In genomic region chr11:10808553-10809372, GRCh38 we compare ENCODE assay signal across 8 cellular contexts. TPM values are rescaled to one million over a fixed set of nuclear protein-coding genes. Genes with fewer than 3 reads are reported as not detected.
DNase-seq lines count a peak whose midpoint lies in the region; ATAC-seq, FAIRE-seq and TF ChIP-seq lines count a peak whose summit lies in the region.

Gene EIF4G2, minus strand, starts transcription at chr11:10808926.

- peak within 1 kb of the TSS; percentile 87 for H3K27ac ChIP-seq in OCI-LY7 (ENCODE audit: low read depth, low read length, poor library complexity, severe bottlenecking)
- H3K27ac ChIP-seq in endothelial cell of umbilical vein (ENCODE audit: insufficient read depth, low read depth, low read length), result peak within 1 kb of the TSS; percentile 97

- H3K4me1 ChIP-seq in OCI-LY7 (ENCODE audit: insufficient read depth, low read length, poor library complexity, severe bottlenecking), result peaks cover 40% of the 10 kb centered on the region
- peaks cover 39% of the 10 kb centered on the region for H3K4me1 ChIP-seq in endothelial cell of umbilical vein (ENCODE audit: control insufficient read depth, extremely low read depth, insufficient read depth, low read length)

- H3K9me2 ChIP-seq in OCI-LY7 (ENCODE audit: insufficient read depth, low read length), result no peaks in the 10 kb centered on the region

- H3K9ac ChIP-seq in endothelial cell of umbilical vein (replicated peaks; ENCODE audit: extremely low read depth, insufficient read depth, low read length), result peak within 1 kb of the TSS; percentile 100

- DNase-seq in D721Med (ENCODE audit: insufficient read length, low spot score), result peak; percentile 82
- DNase-seq in HuH-7.5 (ENCODE audit: low spot score), result peak; percentile 89
- DNase-seq in OCI-LY7 (ENCODE audit: low spot score), result peak; percentile 98
- DNase-seq in activated T-cell treated with anti-CD3 and anti-CD28 coated beads for 1 hour (ENCODE audit: low read depth), result peak; percentile 95
- DNase-seq in endothelial cell of umbilical vein (ENCODE audit: low read depth, low spot score), result peak; percentile 99
- DNase-seq in middle frontal gyrus (ENCODE audit: extremely low spot score, low spot score), result peak; percentile 98
- DNase-seq in stimulated activated CD8-positive, alpha-beta memory T cell treated with anti-CD3 and anti-CD28 coated beads, Interleukin-2, amount 100 ng/mL, for 48 hours (ENCODE audit: low read depth in 2 of 2), result peak; percentile 95

- POLR2A ChIA-PET in OCI-LY7 (lab: Charles Lee) (interaction anchor here (0.7 to 3.1 kb wide), 33 partner anchors 8 to 1072 kb away, joined by 3 to 63 read pairs (median 6); partner anchors contain the start of genes AMPD3, CTR9 and ZBED5), endothelial cell of umbilical vein (lab: Charles Lee) (interaction anchor here (0.5 to 3.5 kb wide), 40 partner anchors 9 to 1476 kb away, joined by 3 to 90 read pairs (median 6); partner anchors contain the start of genes CTR9, RNF141, USP47 and ZBED5)

- intact Hi-C loops in OCI-LY7 (cut with micrococcal nuclease; ENCODE audit: unreplicated experiment), result loop anchor here (1.0 kb wide), 1 partner anchor 50 kb away; the partner anchor contains the start of gene ZBED5
- intact Hi-C loops in endothelial cell of umbilical vein (cut with micrococcal nuclease), result loop anchor here (1.0 to 5.0 kb wide), 6 partner anchors 50 to 1169 kb away; partner anchors contain the start of gene ZBED5

- peak within 1 kb of the TSS; percentile 94 for H3K4me3 ChIP-seq in OCI-LY7 (ENCODE audit: low read depth, low read length, poor library complexity, severe bottlenecking)
- H3K4me3 ChIP-seq in endothelial cell of umbilical vein (replicated peaks in 1 of 3; ENCODE audit: insufficient read depth in 1 of 3, low read depth in 1 of 3, low read length in 3 of 3), result peak within 1 kb of the TSS; percentile 88 to 97 (median 97)

- no TSS peak for BruUV-seq in OCI-LY7 (replicated peaks; lab: Mats Ljungman, UMichigan)
- TSS peak; percentile 24 for BruUV-seq in endothelial cell of umbilical vein (replicated peaks; lab: Mats Ljungman, UMichigan)

- FAIRE-seq in D721Med (lab: Jason Lieb, UNC), result no peak
- peak; percentile 91 for FAIRE-seq in endothelial cell of umbilical vein (lab: Jason Lieb, UNC)

- H3K9me1 ChIP-seq in endothelial cell of umbilical vein (replicated peaks; ENCODE audit: control insufficient read depth, extremely low read depth, insufficient read depth, low read length), result no peaks in the 10 kb centered on the region

- ATAC-seq in GM21526 (IDR thresholded peaks at IDR 0.05; ENCODE audit: low FRiP score, unreplicated experiment), result peak; percentile 94

- dilution Hi-C loops in endothelial cell of umbilical vein (cut with MboI; ENCODE audit: extremely low pct_ligation_motif_present, low sequenced_read_pairs), result no loop called here

- H3K4me2 ChIP-seq in OCI-LY7 (ENCODE audit: low read length) (peak within 1 kb of the TSS; percentile 99), endothelial cell of umbilical vein (ENCODE audit: insufficient read depth, low read length) (peak within 1 kb of the TSS; percentile 56)

- H3K36me3 ChIP-seq in OCI-LY7 (ENCODE audit: insufficient read depth, low read length), result peaks cover 46% of the 10 kb centered on the region
- peaks cover 23 to 29% of the 10 kb centered on the region in 2 experiments for H3K36me3 ChIP-seq in endothelial cell of umbilical vein (ENCODE audit: control insufficient read depth in 2 of 2, extremely low read depth in 1 of 2, insufficient read depth in 2 of 2, low read length in 2 of 2)

- peaks cover 56% of the 10 kb centered on the region for H3K79me2 ChIP-seq in OCI-LY7 (ENCODE audit: insufficient read depth, low read depth, low read length)
- H3K79me2 ChIP-seq in endothelial cell of umbilical vein (ENCODE audit: control insufficient read depth, insufficient read depth, low read length), result peaks cover 47% of the 10 kb centered on the region

- H4K20me1 ChIP-seq in OCI-LY7 (ENCODE audit: insufficient read depth, low read length) (peaks cover 11% of the 10 kb centered on the region; the same call in 1 of the 2 replicates), endothelial cell of umbilical vein (replicated peaks; ENCODE audit: control insufficient read depth, extremely low read depth, insufficient read depth, low read length) (peaks cover 18% of the 10 kb centered on the region)

- TF ChIP-seq POLR2A in endothelial cell of umbilical vein (IDR thresholded peaks at IDR 0.05; ENCODE audit: low read depth, low read length), result peak; percentile 100

- H3K27me3 ChIP-seq in endothelial cell of umbilical vein (ENCODE audit: control insufficient read depth in 2 of 2, insufficient read depth in 2 of 2, low read length in 2 of 2), result no peaks in the 10 kb centered on the region

- CTCF ChIA-PET in OCI-LY7 (lab: Charles Lee; ENCODE audit: unreplicated experiment), result interaction anchor here (0.5 to 1.7 kb wide), 5 partner anchors 14 to 125 kb away, joined by 3 to 6 read pairs (median 3); partner anchors contain the start of gene ZBED5
- CTCF ChIA-PET in endothelial cell of umbilical vein (lab: Charles Lee), result interaction anchor here (0.9 to 2.3 kb wide), 15 partner anchors 16 to 1168 kb away, joined by 3 to 18 read pairs (median 5); partner anchors contain the start of gene ZBED5

- no peaks in the 10 kb centered on the region for H3K9me3 ChIP-seq in OCI-LY7 (ENCODE audit: low read length)
- H3K9me3 ChIP-seq in endothelial cell of umbilical vein (replicated peaks; ENCODE audit: control insufficient read depth, insufficient read depth, low read length), result no peaks in the 10 kb centered on the region

- TF ChIP-seq CTCF in D721Med (IDR thresholded peaks at IDR 0.05; ENCODE audit: insufficient read depth, missing control alignments) (no peak), OCI-LY7 (conservative IDR thresholded peaks at IDR 0.05; ENCODE audit: low read length) (no peak), endothelial cell of umbilical vein (IDR thresholded peaks at IDR 0.05; ENCODE audit: extremely low read depth in 1 of 2, insufficient read depth in 1 of 2, low read depth in 1 of 2, low read length in 2 of 2) (no peak)

- peak within 1 kb of the TSS; percentile 82 for H2AFZ ChIP-seq in OCI-LY7 (ENCODE audit: low read length)
- H2AFZ ChIP-seq in endothelial cell of umbilical vein (ENCODE audit: low read depth, low read length), result peak within 1 kb of the TSS; percentile 36

TF ChIP-seq in endothelial cell of umbilical vein, 7 proteins besides CTCF, POLR2A, EP300 and RAD21:
- no peak for TF ChIP-seq GATA2 (IDR thresholded peaks at IDR 0.05; ENCODE audit: insufficient read depth, insufficient read length, low read depth, low read length)
- peak; percentile 16 for TF ChIP-seq FOS (IDR thresholded peaks at IDR 0.05; ENCODE audit: borderline replicate concordance, insufficient read depth, low read length)
- peak; percentile 100 for TF ChIP-seq POLR2AphosphoS5 (IDR thresholded peaks at IDR 0.05; ENCODE audit: insufficient read depth, low read depth, low read length)
- peak; percentile 19 for TF ChIP-seq MAX (IDR thresholded peaks at IDR 0.05; ENCODE audit: insufficient read depth, insufficient read length)

RNA-seq across cellular contexts. Expression of gene EIF4G2, which starts in this region (rescaled TPM):
- 312 and 317 TPM in 2 replicates for total RNA-seq in OCI-LY7 (2014; rRNA removed; shearing (Covaris generic))
- total RNA-seq in OCI-LY7 (2022) (502 and 503 TPM in 2 replicates), endothelial cell of umbilical vein (1,175 and 1,194 TPM in 2 replicates)
- polyA plus RNA-seq in endothelial cell of umbilical vein, result 297 and 382 TPM in 2 replicates
- 501 and 523 TPM in 2 replicates for polyA plus RNA-seq in endothelial cell of umbilical vein (2011; cell fraction: cytosol; rRNA removed)
- 787 and 812 TPM in 2 replicates for polyA plus RNA-seq in endothelial cell of umbilical vein (2011; cell fraction: nucleus; rRNA removed)
- 602 and 1,003 TPM in 2 replicates for polyA plus RNA-seq in endothelial cell of umbilical vein (2012)
- 667 and 874 TPM in 2 replicates for polyA minus RNA-seq in endothelial cell of umbilical vein
- 684 TPM for polyA minus RNA-seq in endothelial cell of umbilical vein (2011; cell fraction: cytosol; rRNA and poly(A)+ RNA removed)
- polyA minus RNA-seq in endothelial cell of umbilical vein (2011; cell fraction: nucleus; rRNA and poly(A)+ RNA removed), result 739 and 871 TPM in 2 replicates

Comparison
In these comparisons a context has a peak if more than half of its experiments do, and no peak if none do; other contexts are left out.
1. Peak in every context shown above with its lines: DNase-seq, ATAC-seq, H3K4me3 ChIP-seq and H3K27ac ChIP-seq.